ENCODE assay signal across 1 cellular context in genomic region chr21:42532466-42533181, GRCh38.
TF ChIP-seq lines count a peak whose summit lies in the region.

No MANE protein-coding gene starts in this region.

TF ChIP-seq in K562, 482 proteins besides CTCF, POLR2A, EP300 and RAD21 (continued from another document):
- TF ChIP-seq ZNF318 (IDR thresholded peaks at IDR 0.05; ENCODE audit: borderline replicate concordance in 1 of 2, low read depth in 1 of 2) = peak in 1 of 2 experiments; percentile 57; a peak in 1 of 4 replicates
- TF ChIP-seq VEZF1 (CRISPR knock-in tag; IDR thresholded peaks at IDR 0.05) = peak; percentile 64
- no peak for TF ChIP-seq CREB1 (IDR thresholded peaks at IDR 0.05)
- peak; percentile 61; the same call in 1 of the 2 replicates for TF ChIP-seq CREB1 (CRISPR knock-in tag; IDR thresholded peaks at IDR 0.05)
- TF ChIP-seq RAD51 (IDR thresholded peaks at IDR 0.05; ENCODE audit: borderline replicate concordance, low read depth) = peak; percentile 95
- peak; percentile 64 for TF ChIP-seq L3MBTL2 (IDR thresholded peaks at IDR 0.05)
- TF ChIP-seq PBX2 (CRISPR knock-in tag; IDR thresholded peaks at IDR 0.05; ENCODE audit: low read depth) = no peak
- TF ChIP-seq PBX2 (tag; conservative IDR thresholded peaks at IDR 0.05; ENCODE audit: low read depth) = peak; percentile 77
